In genomic region chrX:107673933-107674479, GRCh38 we compare ENCODE assay signal across 8 cellular contexts. TPM values are rescaled to one million over a fixed set of nuclear protein-coding genes. Genes with fewer than 3 reads are reported as not detected.
DNase-seq lines count a peak whose midpoint lies in the region; ATAC-seq and FAIRE-seq lines count a peak whose summit lies in the region.

No MANE protein-coding gene starts in this region.

- peaks cover 5% of the 10 kb centered on the region for H3K36me3 Mint-ChIP-seq in activated T-helper 2 cell treated with anti-CD3 and anti-CD28 coated beads, Interferon-gamma antibody, Interleukin-2, Interleukin-4, amounts not matched to agents 10 μg/mL and 5 μg/mL and 100 μg/mL, durations not matched to agents 14 hours and 24 hours and 36 hours (ENCODE audit: low read depth)

- H3K9me3 Mint-ChIP-seq in activated T-helper 2 cell treated with anti-CD3 and anti-CD28 coated beads, Interferon-gamma antibody, Interleukin-2, Interleukin-4, amounts not matched to agents 10 μg/mL and 5 μg/mL and 100 μg/mL, durations not matched to agents 14 hours and 24 hours and 36 hours, result no peaks in the 10 kb centered on the region

- no peaks in the 10 kb centered on the region for H3K27me3 Mint-ChIP-seq in activated T-helper 2 cell treated with anti-CD3 and anti-CD28 coated beads, Interferon-gamma antibody, Interleukin-2, Interleukin-4, amounts not matched to agents 10 μg/mL and 5 μg/mL and 100 μg/mL, durations not matched to agents 14 hours and 24 hours and 36 hours (ENCODE audit: low read depth)

- DNase-seq in RCC 7860 (ENCODE audit: low spot score) (peak; percentile 34), cardiac septum (ENCODE audit: low spot score) (peak; percentile 90), NCI-H146 treated with DMSO at 0.1 percent for 48 hours (lab: John Stamatoyannopoulos, UW; ENCODE audit: unreplicated experiment) (no peak), NCI-H2196 treated with DMSO at 0.1 percent for 48 hours (lab: John Stamatoyannopoulos, UW; ENCODE audit: unreplicated experiment) (no peak)
- DNase-seq in activated T-helper 2 cell treated with anti-CD3 and anti-CD28 coated beads, Interferon-gamma antibody, Interleukin-2, Interleukin-4, amounts not matched to agents 10 μg/mL and 5 μg/mL and 100 μg/mL, durations not matched to agents 14 hours and 24 hours and 36 hours (ENCODE audit: low spot score), result peak; percentile 86
- DNase-seq in stimulated activated CD4-positive, alpha-beta T cell treated with anti-CD3 and anti-CD28 coated beads, Interleukin-15, amount 100 ng/mL, for 48 hours (ENCODE audit: low read depth in 2 of 2), result peak; percentile 76 to 86

- H3K27ac Mint-ChIP-seq in activated T-helper 2 cell treated with anti-CD3 and anti-CD28 coated beads, Interferon-gamma antibody, Interleukin-2, Interleukin-4, amounts not matched to agents 10 μg/mL and 5 μg/mL and 100 μg/mL, durations not matched to agents 14 hours and 24 hours and 36 hours, result peak overlapping the region; percentile 99

- H3K4me1 Mint-ChIP-seq in activated T-helper 2 cell treated with anti-CD3 and anti-CD28 coated beads, Interferon-gamma antibody, Interleukin-2, Interleukin-4, amounts not matched to agents 10 μg/mL and 5 μg/mL and 100 μg/mL, durations not matched to agents 14 hours and 24 hours and 36 hours (ENCODE audit: low read depth), result peaks cover 48% of the 10 kb centered on the region

- peak overlapping the region; percentile 90 for H3K4me3 Mint-ChIP-seq in activated T-helper 2 cell treated with anti-CD3 and anti-CD28 coated beads, Interferon-gamma antibody, Interleukin-2, Interleukin-4, amounts not matched to agents 10 μg/mL and 5 μg/mL and 100 μg/mL, durations not matched to agents 14 hours and 24 hours and 36 hours (ENCODE audit: low read depth)

- intact Hi-C loops in activated T-helper 2 cell treated with anti-CD3 and anti-CD28 coated beads, Interferon-gamma antibody, Interleukin-2, Interleukin-4, amounts not matched to agents 10 μg/mL and 5 μg/mL and 100 μg/mL, durations not matched to agents 14 hours and 24 hours and 36 hours (cut with micrococcal nuclease), result loop anchor here (1.0 to 5.0 kb wide), 5 partner anchors 37 to 173 kb away; partner anchors contain the start of genes NCBP2L and PRPS1
- intact Hi-C loops in cardiac septum (cut with DNase I), result loop anchor here (1.0 kb wide), 1 partner anchor 101 kb away; the partner anchor contains the start of gene TSC22D3

- no peak for FAIRE-seq in RCC 7860 (lab: Jason Lieb, UNC)

- ATAC-seq in GM18867 (IDR thresholded peaks at IDR 0.05; ENCODE audit: unreplicated experiment) (peak; percentile 92), HG02973 (IDR thresholded peaks at IDR 0.05; ENCODE audit: unreplicated experiment) (peak; percentile 81)

RNA-seq across cellular contexts. Expression of gene PRPS1, which starts 45.7 kb away (rescaled TPM):
- total RNA-seq in activated T-helper 2 cell treated with anti-CD3 and anti-CD28 coated beads, Interferon-gamma antibody, Interleukin-2, Interleukin-4, amounts not matched to agents 10 μg/mL and 5 μg/mL and 100 μg/mL, durations not matched to agents 14 hours and 24 hours and 36 hours, result 94.4 and 94.5 TPM in 2 replicates
- 22.7 TPM for total RNA-seq in cardiac septum

Comparison
In these comparisons a context has a peak if more than half of its experiments do, and no peak if none do; other contexts are left out.
1. DNase-seq: peak in RCC 7860 (single experiment), activated T-helper 2 cell treated with anti-CD3 and anti-CD28 coated beads, Interferon-gamma antibody, Interleukin-2, Interleukin-4, amounts not matched to agents 10 μg/mL and 5 μg/mL and 100 μg/mL, durations not matched to agents 14 hours and 24 hours and 36 hours (single experiment), cardiac septum (single experiment) and stimulated activated CD4-positive, alpha-beta T cell treated with anti-CD3 and anti-CD28 coated beads, Interleukin-15, amount 100 ng/mL, for 48 hours (2 of 2); none in NCI-H146 treated with DMSO at 0.1 percent for 48 hours (single experiment) and NCI-H2196 treated with DMSO at 0.1 percent for 48 hours (single experiment).